20 cellular contexts compared by ENCODE assay signal in genomic region chr4:7154351-7154981, GRCh38. TPM values are rescaled to one million over a fixed set of nuclear protein-coding genes. Genes with fewer than 3 reads are reported as not detected.
A peak's percentile ranks its signal among the peaks of the same experiment; 100 is the strongest.
DNase-seq lines count a peak whose midpoint lies in the region; ATAC-seq and TF ChIP-seq lines count a peak whose summit lies in the region.
"Had no signal": no experiment of that assay in that cellular context is flagged by ENCODE, and none has a peak within 500 bp of the region (broad histone marks: within the 10 kb centered on the region; RNA-seq: fewer than 3 reads in every experiment).

No MANE protein-coding gene starts in this region.

- no peak overlapping the region for H3K4me2 ChIP-seq in PC-9

- no peaks in the 10 kb centered on the region for H3K9me2 ChIP-seq in PC-9 (ENCODE audit: insufficient read depth)

- DNase-seq in cardiac septum (ENCODE audit: low spot score) (peak; percentile 50), left cardiac atrium (no peak), chondrocyte (ENCODE audit: low spot score) (peak; percentile 68), suprapubic skin (ENCODE audit: low spot score in 2 of 2) (peak; percentile 51 to 72), PC-9 (no peak), substantia nigra (lab: John Stamatoyannopoulos, UW) (no peak)
- DNase-seq: CD4-positive, CD25-positive, alpha-beta regulatory T cell; DMS53; GOT3; NCI-H1048; NCI-H1436 treated with DMSO at 0.1 percent for 48 hours; NCI-H2081; NCI-H748 treated with DMSO at 0.1 percent for 48 hours; SIG-M5 had no signal

- intact Hi-C loops in cardiac septum (cut with DNase I) (no loop called here), left cardiac atrium (cut with DNase I) (no loop called here), PC-9 (cut with micrococcal nuclease; ENCODE audit: unreplicated experiment) (no loop called here)

- peaks cover 22% of the 10 kb centered on the region for H3K4me1 Mint-ChIP-seq in chondrocyte (ENCODE audit: low read depth)
- H3K4me1 Mint-ChIP-seq in nephron = peaks cover 52% of the 10 kb centered on the region
- H3K4me1 Mint-ChIP-seq: CD4-positive, CD25-positive, alpha-beta regulatory T cell had no signal

- H3K27me3 ChIP-seq in suprapubic skin = peaks cover 4% of the 10 kb centered on the region
- peaks cover 32% of the 10 kb centered on the region for H3K27me3 ChIP-seq in PC-9 (ENCODE audit: insufficient read depth, low read depth)

- POLR2A ChIA-PET in PC-9 (lab: Charles Lee; ENCODE audit: unreplicated experiment) = no interaction called here

- H3K9me3 Mint-ChIP-seq in chondrocyte (ENCODE audit: low read depth) = no peaks in the 10 kb centered on the region
- no peaks in the 10 kb centered on the region for H3K9me3 Mint-ChIP-seq in nephron

- WGBS in suprapubic skin = 84% methylated on average over 18 of the region's 18 CpGs

- ATAC-seq in left cardiac atrium = no peak
- no peak for ATAC-seq in HG02840 (IDR thresholded peaks at IDR 0.05; ENCODE audit: low FRiP score, unreplicated experiment)
- ATAC-seq: Panc1 had no signal

- H3F3A ChIP-seq in PC-9 (ENCODE audit: insufficient read depth, low read depth) = no peaks in the 10 kb centered on the region

- CTCF ChIA-PET in PC-9 (lab: Charles Lee) = no interaction called here

- H3K9me3 ChIP-seq in suprapubic skin (no peaks in the 10 kb centered on the region), PC-9 (ENCODE audit: insufficient read depth, low read depth) (no peaks in the 10 kb centered on the region)
- H3K9me3 ChIP-seq: Caco-2 had no signal

- no peak overlapping the region for H3K4me3 Mint-ChIP-seq in chondrocyte (ENCODE audit: unreplicated experiment)
- H3K4me3 Mint-ChIP-seq in nephron = no peak overlapping the region
- H3K4me3 Mint-ChIP-seq: CD4-positive, CD25-positive, alpha-beta regulatory T cell had no signal

- H3K4me3 ChIP-seq in suprapubic skin (no peak overlapping the region), PC-9 (no peak overlapping the region)

- H4K20me1 ChIP-seq in PC-9 (ENCODE audit: insufficient read depth) = no peaks in the 10 kb centered on the region

- H3K4me1 ChIP-seq in suprapubic skin (peaks cover 26% of the 10 kb centered on the region), PC-9 (replicated peaks; ENCODE audit: insufficient read depth) (no peaks in the 10 kb centered on the region)

- BruUV-seq in PC-9 (replicated peaks; lab: Mats Ljungman, UMichigan) = no TSS peak

- H3K36me3 ChIP-seq in suprapubic skin (no peaks in the 10 kb centered on the region), PC-9 (ENCODE audit: low read depth) (no peaks in the 10 kb centered on the region)

- H3K27me3 Mint-ChIP-seq in chondrocyte (ENCODE audit: low read depth) (peaks cover 64% of the 10 kb centered on the region), nephron (ENCODE audit: low read depth) (no peaks in the 10 kb centered on the region)

- H3K79me2 ChIP-seq in PC-9 (ENCODE audit: low read depth) = no peaks in the 10 kb centered on the region

- H3K27ac ChIP-seq in suprapubic skin (no peak overlapping the region), PC-9 (no peak overlapping the region), substantia nigra (ENCODE audit: low read depth, low read length, poor library complexity, severe bottlenecking) (no peak overlapping the region)

- no peak for TF ChIP-seq POLR2A in suprapubic skin (IDR thresholded peaks at IDR 0.05)

- H3K27ac Mint-ChIP-seq in chondrocyte (ENCODE audit: unreplicated experiment) (no peak overlapping the region), nephron (peak overlapping the region in 2 of 3 experiments; percentile 89 to 96)
- H3K27ac Mint-ChIP-seq: CD4-positive, CD25-positive, alpha-beta regulatory T cell had no signal

- no peak for TF ChIP-seq CTCF in chondrocyte (IDR thresholded peaks at IDR 0.05)
- TF ChIP-seq CTCF in nephron (IDR thresholded peaks at IDR 0.05; ENCODE audit: unreplicated experiment in 3 of 3) = no peak
- no peak for TF ChIP-seq CTCF in suprapubic skin (IDR thresholded peaks at IDR 0.05)
- no peak for TF ChIP-seq CTCF in PC-9 (conservative IDR thresholded peaks at IDR 0.05)

- H3K36me3 Mint-ChIP-seq in chondrocyte (ENCODE audit: low read depth) = no peaks in the 10 kb centered on the region
- no peaks in the 10 kb centered on the region for H3K36me3 Mint-ChIP-seq in nephron (ENCODE audit: low read depth)
- H3K36me3 Mint-ChIP-seq: CD4-positive, CD25-positive, alpha-beta regulatory T cell had no signal

- no peak for TF ChIP-seq EP300 in suprapubic skin (IDR thresholded peaks at IDR 0.05)

- no peak overlapping the region for H2AFZ ChIP-seq in PC-9

RNA-seq across cellular contexts. Expression of gene SORCS2, which starts 37.9 kb away (rescaled TPM):
- 6.9 TPM for total RNA-seq in cardiac septum
- 1 to 10 TPM; 2.4 to 2.6 TPM for total RNA-seq in left cardiac atrium
- 9.4 to 21.7 TPM (median 10.9 TPM) in 3 replicates for total RNA-seq in chondrocyte
- 1 to 10 TPM in 3 of 4 donors, under 1 TPM in 1; 0.94 to 4.6 (median 1.3) TPM for total RNA-seq in suprapubic skin
- total RNA-seq in PC-9 (2021) = 20.7 and 25.8 TPM in 2 replicates
- total RNA-seq: CD4-positive, CD25-positive, alpha-beta regulatory T cell; MCF 10A; NCI-H460 had no signal

Comparison
In these comparisons a context has a peak if more than half of its experiments do, and no peak if none do; other contexts are left out.
1. DNase-seq: peak in cardiac septum (single experiment), chondrocyte (single experiment) and suprapubic skin (2 of 2); none in left cardiac atrium (single experiment), PC-9 (0 of 2) and substantia nigra (0 of 49).